ENCODE assay signal across 18 cellular contexts in the genomic region with DNA sequence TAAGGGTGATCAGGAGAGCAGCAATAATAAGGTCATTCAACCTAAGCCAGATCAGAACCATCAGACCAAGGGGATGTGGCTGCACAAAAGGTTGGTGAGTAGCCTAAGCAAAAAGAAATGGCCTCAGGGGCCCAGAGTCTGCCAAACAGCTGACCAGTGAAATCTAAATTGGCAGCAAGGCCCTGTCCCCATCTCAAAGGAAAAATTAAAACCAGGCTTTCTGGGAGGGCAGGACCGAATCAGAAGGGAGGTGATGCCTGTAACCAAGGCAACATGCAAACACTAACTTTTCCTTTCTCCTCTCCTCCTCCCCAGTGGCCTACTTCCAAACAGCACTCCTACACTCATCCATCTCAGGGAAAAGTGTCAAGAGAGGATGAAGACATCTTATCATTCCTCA.
DNase-seq lines count a peak whose midpoint lies in the region; ATAC-seq, FAIRE-seq and TF ChIP-seq lines count a peak whose summit lies in the region.
"Had no signal": no experiment of that assay in that cellular context is flagged by ENCODE, and none has a peak within 500 bp of the region (broad histone marks: within the 10 kb centered on the region; RNA-seq: fewer than 3 reads in every experiment).

No MANE protein-coding gene starts in this region.

- H3K4me1 ChIP-seq in psoas muscle: no peaks in the 10 kb centered on the region
- H3K4me1 ChIP-seq: BLaER1 treated with 17β-estradiol and CSF1 and Interleukin-3, amounts not matched to agents 10 nM and 100 nM; esophagus squamous epithelium; right lobe of liver had no signal

- H3K4me3 Mint-ChIP-seq in CD14-positive monocyte: no peak overlapping the region
- H3K4me3 Mint-ChIP-seq: activated naive CD4-positive, alpha-beta T cell treated with anti-CD3 and anti-CD28 coated beads, Interleukin-2, amount 10 ng/mL, durations not matched to agents 7 days and 5 days had no signal

- H3K9me3 ChIP-seq in psoas muscle: no peaks in the 10 kb centered on the region
- H3K9me3 ChIP-seq: esophagus squamous epithelium, right lobe of liver had no signal

- H3K4me1 Mint-ChIP-seq in CD14-positive monocyte: no peaks in the 10 kb centered on the region
- H3K4me1 Mint-ChIP-seq: activated naive CD4-positive, alpha-beta T cell treated with anti-CD3 and anti-CD28 coated beads, Interleukin-2, amount 10 ng/mL, durations not matched to agents 7 days and 5 days; naive B cell had no signal

- H3K36me3 Mint-ChIP-seq in CD14-positive monocyte: no peaks in the 10 kb centered on the region
- H3K36me3 Mint-ChIP-seq: activated naive CD4-positive, alpha-beta T cell treated with anti-CD3 and anti-CD28 coated beads, Interleukin-2, amount 10 ng/mL, durations not matched to agents 7 days and 5 days; naive B cell had no signal

- no peak overlapping the region for H3K27ac ChIP-seq in psoas muscle
- H3K27ac ChIP-seq: BLaER1 treated with 17β-estradiol and CSF1 and Interleukin-3, amounts not matched to agents 10 nM and 100 nM; esophagus squamous epithelium; right lobe of liver had no signal

- H3K27me3 ChIP-seq in psoas muscle (ENCODE audit: insufficient read depth in 3 of 3, low read length in 2 of 3): no peaks in the 10 kb centered on the region
- H3K27me3 ChIP-seq: BLaER1 treated with 17β-estradiol and CSF1 and Interleukin-3, amounts not matched to agents 10 nM and 100 nM; esophagus squamous epithelium; right lobe of liver had no signal

- H3K36me3 ChIP-seq in psoas muscle (ENCODE audit: insufficient read depth in 1 of 2, low read depth in 1 of 2): no peaks in the 10 kb centered on the region
- H3K36me3 ChIP-seq: BLaER1 treated with 17β-estradiol and CSF1 and Interleukin-3, amounts not matched to agents 10 nM and 100 nM; esophagus squamous epithelium; right lobe of liver had no signal

- no peak overlapping the region for H3K27ac Mint-ChIP-seq in CD14-positive monocyte
- H3K27ac Mint-ChIP-seq: activated naive CD4-positive, alpha-beta T cell treated with anti-CD3 and anti-CD28 coated beads, Interleukin-2, amount 10 ng/mL, durations not matched to agents 7 days and 5 days; naive B cell had no signal

- in situ Hi-C loops in astrocyte of the cerebellum (cut with HindIII; ENCODE audit: low sequenced_read_pairs): no loop called here

- DNase-seq in GM04503 (ENCODE audit: low read depth) (peak; percentile 62), astrocyte of the cerebellum (ENCODE audit: low read depth) (peak; percentile 31), Right ventricle myocardium superior (peak; percentile 45), psoas muscle (peak; percentile 19 to 71), CD14-positive monocyte (ENCODE audit: low spot score) (no peak), urothelium cell line (ENCODE audit: low spot score) (no peak), GDM1 (lab: John Stamatoyannopoulos, UW) (no peak)
- DNase-seq: activated naive CD4-positive, alpha-beta T cell treated with anti-CD3 and anti-CD28 coated beads, Interleukin-2, amount 10 ng/mL, durations not matched to agents 7 days and 5 days; esophagus squamous epithelium; MM.1S; naive B cell; NCI-H2171 treated with DMSO at 0.1 percent for 48 hours; right lobe of liver; stimulated activated naive CD4-positive, alpha-beta T cell treated with Interleukin-2 at 50 U/mL for 16 hours had no signal

- ATAC-seq in Right ventricle myocardium superior (ENCODE audit: poor library complexity) (peak; percentile 90), psoas muscle (peak; percentile 40 to 79 (median 56)), HG03280 (IDR thresholded peaks at IDR 0.05; ENCODE audit: unreplicated experiment) (no peak)
- ATAC-seq: right lobe of liver had no signal

- H3K4me3 ChIP-seq in astrocyte of the cerebellum (ENCODE audit: low read depth, low read length) (no peak overlapping the region), psoas muscle (no peak overlapping the region)
- H3K4me3 ChIP-seq: BLaER1 treated with 17β-estradiol and CSF1 and Interleukin-3, amounts not matched to agents 10 nM and 100 nM; coronary artery; esophagus squamous epithelium; right lobe of liver had no signal

- peaks cover 0 to 3% (median 2%) of the 10 kb centered on the region in 3 donors for H3K27me3 Mint-ChIP-seq in CD14-positive monocyte (ENCODE audit: low read depth in 3 of 3)
- H3K27me3 Mint-ChIP-seq: activated naive CD4-positive, alpha-beta T cell treated with anti-CD3 and anti-CD28 coated beads, Interleukin-2, amount 10 ng/mL, durations not matched to agents 7 days and 5 days had no signal

- TF ChIP-seq CTCF in astrocyte of the cerebellum (IDR thresholded peaks at IDR 0.05; ENCODE audit: low read depth, low read length, missing control alignments) (no peak), psoas muscle (IDR thresholded peaks at IDR 0.05) (no peak), CD14-positive monocyte (IDR thresholded peaks at IDR 0.05) (no peak)

- intact Hi-C loops in Right ventricle myocardium superior (cut with DNase I): no loop called here
- intact Hi-C loops in psoas muscle (cut with DNase I): no loop called here
- intact Hi-C loops in CD14-positive monocyte (cut with micrococcal nuclease): no loop called here

- WGBS in psoas muscle, 3 donors: 30 to 63% (median 56%) methylated on average over 1 of the region's 1 CpG

- H3K9me3 Mint-ChIP-seq in CD14-positive monocyte: peaks cover 0 to 5% (median 4%) of the 10 kb centered on the region in 7 donors
- H3K9me3 Mint-ChIP-seq: activated naive CD4-positive, alpha-beta T cell treated with anti-CD3 and anti-CD28 coated beads, Interleukin-2, amount 10 ng/mL, durations not matched to agents 7 days and 5 days had no signal

- no peak for FAIRE-seq in urothelium cell line (lab: Jason Lieb, UNC)
- FAIRE-seq: keratinocyte had no signal

Comparison
In these comparisons a context has a peak if more than half of its experiments do, and no peak if none do; other contexts are left out.
1. DNase-seq: peak in GM04503 (single experiment), astrocyte of the cerebellum (single experiment), Right ventricle myocardium superior (single experiment) and psoas muscle (2 of 2); none in CD14-positive monocyte (single experiment), urothelium cell line (single experiment) and GDM1 (single experiment).